ENCODE assay signal across 20 cellular contexts in the genomic region with DNA sequence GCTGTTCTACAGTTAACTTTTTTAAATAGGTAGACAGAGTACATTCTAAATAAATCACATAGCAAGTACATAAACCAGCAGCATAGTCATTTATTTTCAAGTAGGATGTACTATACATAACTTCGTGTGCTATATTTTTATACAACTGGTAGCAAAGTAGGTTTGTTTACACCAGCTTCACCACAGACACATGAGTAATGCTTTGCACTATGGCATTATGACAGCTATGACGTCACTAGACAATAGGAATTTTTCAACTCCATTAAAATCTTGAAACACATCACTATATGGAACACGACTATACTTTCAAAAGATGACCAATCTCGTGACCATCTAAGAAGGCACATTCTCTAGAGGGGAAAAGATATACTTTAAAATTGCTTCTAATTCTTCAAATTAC. TPM values are rescaled to one million over a fixed set of nuclear protein-coding genes. Genes with fewer than 3 reads are reported as not detected.
DNase-seq lines count a peak whose midpoint lies in the region; ATAC-seq, FAIRE-seq and TF ChIP-seq lines count a peak whose summit lies in the region.
"Had no signal": no experiment of that assay in that cellular context is flagged by ENCODE, and none has a peak within 500 bp of the region (broad histone marks: within the 10 kb centered on the region; RNA-seq: fewer than 3 reads in every experiment).

No MANE protein-coding gene starts in this region.

- H3K4me3 ChIP-seq in A549 (no peak overlapping the region), fibroblast of lung (replicated peaks in 1 of 4; ENCODE audit: control extremely low read depth in 1 of 4, insufficient read depth in 1 of 4, low read depth in 3 of 4, low read length in 4 of 4) (no peak overlapping the region)
- H3K4me3 ChIP-seq: gastrocnemius medialis, neural progenitor cell, right atrium auricular region, tibial artery had no signal

- H3K27ac ChIP-seq in A549 = peak overlapping the region; percentile 45 to 78
- no peak overlapping the region for H3K27ac ChIP-seq in fibroblast of lung (ENCODE audit: insufficient read depth, low read length)
- H3K27ac ChIP-seq: gastrocnemius medialis, neural progenitor cell, right atrium auricular region, tibial artery had no signal

- 21% methylated on average over 4 of the region's 4 CpGs for WGBS in A549 (ENCODE audit: missing lambda C conversion rate)

- H4K20me1 ChIP-seq in fibroblast of lung (ENCODE audit: control insufficient read depth, extremely low read depth, insufficient read depth, low read length) = no peaks in the 10 kb centered on the region

- no peak overlapping the region for H3K4me3 Mint-ChIP-seq in activated CD4-positive, alpha-beta memory T cell treated with anti-CD3 and anti-CD28 coated beads for 36 hours
- H3K4me3 Mint-ChIP-seq: neural progenitor cell had no signal

- no peaks in the 10 kb centered on the region for H3K36me3 ChIP-seq in fibroblast of lung (ENCODE audit: control insufficient read depth, insufficient read depth, low read length)
- H3K36me3 ChIP-seq: gastrocnemius medialis, neural progenitor cell, right atrium auricular region, tibial artery had no signal

- H3K9me3 ChIP-seq in A549 (peaks cover 16% of the 10 kb centered on the region; the same call in 2 of the 3 replicates), fibroblast of lung (ENCODE audit: control insufficient read depth, insufficient read depth, low read depth, low read length) (no peaks in the 10 kb centered on the region)

- TF ChIP-seq POLR2A in A549 (IDR thresholded peaks at IDR 0.05; ENCODE audit: low read length) = no peak

- intact Hi-C loops in activated CD4-positive, alpha-beta memory T cell treated with anti-CD3 and anti-CD28 coated beads for 36 hours (cut with micrococcal nuclease) = no loop called here

- no peak overlapping the region for H2AFZ ChIP-seq in fibroblast of lung (ENCODE audit: low read length)
- H2AFZ ChIP-seq: neural progenitor cell had no signal

- peaks cover 17% of the 10 kb centered on the region for H3K9me3 Mint-ChIP-seq in activated CD4-positive, alpha-beta memory T cell treated with anti-CD3 and anti-CD28 coated beads for 36 hours

- TF ChIP-seq EP300 in A549 (IDR thresholded peaks at IDR 0.05) = no peak

- H3K4me2 ChIP-seq in A549 (peak overlapping the region; percentile 43), fibroblast of lung (ENCODE audit: extremely low read depth, insufficient read depth, low read length) (no peak overlapping the region)
- H3K4me2 ChIP-seq: neural progenitor cell had no signal

- FAIRE-seq in A549 (lab: Jason Lieb, UNC) = peak; percentile 79

- H3K9ac ChIP-seq in fibroblast of lung (ENCODE audit: insufficient read depth, low read length) = no peak overlapping the region
- H3K9ac ChIP-seq: neural progenitor cell had no signal

- H3K79me2 ChIP-seq in fibroblast of lung (ENCODE audit: control insufficient read depth, insufficient read depth, low read length) = no peaks in the 10 kb centered on the region

- no peaks in the 10 kb centered on the region for H3K27me3 ChIP-seq in fibroblast of lung (ENCODE audit: control insufficient read depth, insufficient read depth, low read length)
- H3K27me3 ChIP-seq: gastrocnemius medialis, neural progenitor cell, right atrium auricular region, tibial artery had no signal

- TF ChIP-seq CTCF in A549 (IDR thresholded peaks at IDR 0.05) (no peak), fibroblast of lung (conservative IDR thresholded peaks at IDR 0.05 in 1 of 2, IDR thresholded peaks at IDR 0.05 in 1 of 2; ENCODE audit: low read depth in 1 of 2, low read length in 2 of 2) (no peak)

- H3K27ac Mint-ChIP-seq in activated CD4-positive, alpha-beta memory T cell treated with anti-CD3 and anti-CD28 coated beads for 36 hours = no peak overlapping the region
- H3K27ac Mint-ChIP-seq: neural progenitor cell had no signal

- peaks cover 8% of the 10 kb centered on the region for H3K36me3 Mint-ChIP-seq in activated CD4-positive, alpha-beta memory T cell treated with anti-CD3 and anti-CD28 coated beads for 36 hours
- H3K36me3 Mint-ChIP-seq: neural progenitor cell had no signal

- H3K27me3 Mint-ChIP-seq in activated CD4-positive, alpha-beta memory T cell treated with anti-CD3 and anti-CD28 coated beads for 36 hours = peaks cover 1% of the 10 kb centered on the region

- TF ChIP-seq RAD21 in A549 (conservative IDR thresholded peaks at IDR 0.05 in 1 of 2, IDR thresholded peaks at IDR 0.05 in 1 of 2) = no peak

- CTCF ChIA-PET in A549 (lab: Yijun Ruan, JAX) = interaction anchor here (0.9 to 1.3 kb wide), 3 partner anchors 8 to 265 kb away, joined by 4 to 5 read pairs (median 4); no protein-coding TSS in a partner anchor
- CTCF ChIA-PET in activated CD4-positive, alpha-beta memory T cell treated with anti-CD3 and anti-CD28 coated beads for 36 hours (lab: Charles Lee) = interaction anchor here (0.9 kb wide), 2 partner anchors 51 to 92 kb away, joined by 4 read pairs; a partner anchor contains a TSS

- ATAC-seq in A549 (peak; percentile 52 to 55; a peak in 3 of 6 replicates), HG03571 (IDR thresholded peaks at IDR 0.05; ENCODE audit: unreplicated experiment) (no peak)
- ATAC-seq: gastrocnemius medialis had no signal

- peaks cover 33% of the 10 kb centered on the region for H3K4me1 ChIP-seq in A549
- H3K4me1 ChIP-seq in fibroblast of lung (ENCODE audit: control insufficient read depth, extremely low read depth, insufficient read depth, low read length) = no peaks in the 10 kb centered on the region
- H3K4me1 ChIP-seq: gastrocnemius medialis, neural progenitor cell, right atrium auricular region, tibial artery had no signal

- POLR2A ChIA-PET in A549 (lab: Yijun Ruan, JAX) = interaction anchor here (0.9 kb wide), 1 partner anchor 314 kb away, joined by 4 read pairs; a partner anchor contains a TSS
- POLR2A ChIA-PET in activated CD4-positive, alpha-beta memory T cell treated with anti-CD3 and anti-CD28 coated beads for 36 hours (lab: Charles Lee) = no interaction called here

- DNase-seq in A549 (ENCODE audit: low read depth in 1 of 2, low spot score in 1 of 2) (peak in 1 of 2 experiments; percentile 75), ELR (ENCODE audit: low read depth) (peak; percentile 91), amniotic epithelial cell (ENCODE audit: low read depth) (peak; percentile 84), fibroblast of lung (ENCODE audit: low read depth in 2 of 2) (peak; percentile 59 to 79), C1 segment of cervical spinal cord (lab: John Stamatoyannopoulos, UW) (no peak), putamen (ENCODE audit: low spot score) (no peak)
- no peak for DNase-seq in activated CD4-positive, alpha-beta memory T cell treated with anti-CD3 and anti-CD28 coated beads for 36 hours
- DNase-seq: activated CD4-positive, alpha-beta T cell treated with anti-CD3 and anti-CD28 coated beads for 48 hours; AML-193; amygdala; gastrocnemius medialis; GOT3; mesendoderm; NCI-H1092; NK-92 treated with Interleukin-12 subunit alpha and Interleukin-12 subunit beta, amount 100 ng/mL, for 24 hours; SHP77; tibial artery had no signal

- no peaks in the 10 kb centered on the region for H3K4me1 Mint-ChIP-seq in activated CD4-positive, alpha-beta memory T cell treated with anti-CD3 and anti-CD28 coated beads for 36 hours (ENCODE audit: low read depth)
- H3K4me1 Mint-ChIP-seq: neural progenitor cell had no signal

TF ChIP-seq in A549, 52 proteins besides CTCF, POLR2A, EP300 and RAD21:
- TF ChIP-seq BHLHE40 (IDR thresholded peaks at IDR 0.05; ENCODE audit: low read depth, low read length) (no peak), FOSL2 (IDR thresholded peaks at IDR 0.05) (no peak), FOSL2 (CRISPR knock-in tag; IDR thresholded peaks at IDR 0.05) (peak; percentile 89), GATA3 (IDR thresholded peaks at IDR 0.05; ENCODE audit: borderline replicate concordance) (peak; percentile 40; the same call in 1 of the 2 replicates), KDM5A (IDR thresholded peaks at IDR 0.05) (no peak)
- TF ChIP-seq, protein P1, sequence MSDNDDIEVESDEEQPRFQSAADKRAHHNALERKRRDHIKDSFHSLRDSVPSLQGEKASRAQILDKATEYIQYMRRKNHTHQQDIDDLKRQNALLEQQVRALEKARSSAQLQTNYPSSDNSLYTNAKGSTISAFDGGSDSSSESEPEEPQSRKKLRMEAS (IDR thresholded peaks at IDR 0.05) = 0 out of 2 replicates have a peak, but pooled peaks have one; percentile 45

RNA-seq across cellular contexts. Expression of a gene that starts 3.5 kb away (rescaled TPM):
- polyA plus RNA-seq in A549 (2011; rRNA removed) (0.08 TPM in 1 of 2 replicates, not detected in the other), A549 (2017; fragmentation: RNase III; extraction: RNeasy Plus Mini Kit Qiagen cat#74134 plus additional on column Dnase treatment) (not detected in 3 replicates), fibroblast of lung (not detected in 2 replicates)
- 0.01 TPM in 1 of 2 replicates, not detected in the other for polyA plus RNA-seq in A549 (2012; cell fraction: cytosol; rRNA removed)
- polyA plus RNA-seq in A549 (2012; cell fraction: nucleus; rRNA removed) = not detected in 2 replicates
- 0.39 TPM in 1 of 2 replicates, not detected in the other for polyA minus RNA-seq in A549 (2011; rRNA and poly(A)+ RNA removed)
- total RNA-seq in fibroblast of lung = not detected in 2 replicates
- polyA plus RNA-seq in fibroblast of lung (2012) = not detected in 2 replicates
- polyA minus RNA-seq in fibroblast of lung (ENCODE audit: low replicate concordance) = not detected in 2 replicates
- not detected for total RNA-seq in activated CD4-positive, alpha-beta memory T cell treated with anti-CD3 and anti-CD28 coated beads for 36 hours
- total RNA-seq: gastrocnemius medialis, right atrium auricular region had no signal

RNA-seq across cellular contexts. Expression of a gene that starts 23.9 kb away (rescaled TPM):
- polyA plus RNA-seq in A549 (2011; rRNA removed) (36.7 and 53.5 TPM in 2 replicates), A549 (2017; fragmentation: RNase III; extraction: RNeasy Plus Mini Kit Qiagen cat#74134 plus additional on column Dnase treatment) (7.0 to 7.1 TPM (median 7.1 TPM) in 3 replicates), fibroblast of lung (not detected in 2 replicates)
- polyA plus RNA-seq in A549 (2012; cell fraction: cytosol; rRNA removed) = 23.0 and 26.7 TPM in 2 replicates
- 13.4 and 23.4 TPM in 2 replicates for polyA plus RNA-seq in A549 (2012; cell fraction: nucleus; rRNA removed)
- polyA minus RNA-seq in A549 (2011; rRNA and poly(A)+ RNA removed) = 26.4 and 35.0 TPM in 2 replicates
- not detected in 2 replicates for total RNA-seq in fibroblast of lung
- polyA plus RNA-seq in fibroblast of lung (2012) = not detected in 2 replicates
- not detected in 2 replicates for polyA minus RNA-seq in fibroblast of lung (ENCODE audit: low replicate concordance)
- total RNA-seq in activated CD4-positive, alpha-beta memory T cell treated with anti-CD3 and anti-CD28 coated beads for 36 hours = not detected
- total RNA-seq: gastrocnemius medialis had no signal

Comparison
In these comparisons a context has a peak if more than half of its experiments do, and no peak if none do; other contexts are left out.
1. DNase-seq: peak in ELR (single experiment), amniotic epithelial cell (single experiment) and fibroblast of lung (2 of 2); none in C1 segment of cervical spinal cord (0 of 14), activated CD4-positive, alpha-beta memory T cell treated with anti-CD3 and anti-CD28 coated beads for 36 hours (single experiment) and putamen (single experiment).